ENCODE assay signal across 20 cellular contexts in genomic region chr11:103499710-103500340, GRCh38.
"Had no signal": no experiment of that assay in that cellular context is flagged by ENCODE, and none has a peak within 500 bp of the region (broad histone marks: within the 10 kb centered on the region; RNA-seq: fewer than 3 reads in every experiment).

No MANE protein-coding gene starts in this region.

- H3K27ac ChIP-seq: cardiac muscle cell, dorsolateral prefrontal cortex, ovary, psoas muscle, tibial artery had no signal

- ATAC-seq: activated CD8-positive, alpha-beta memory T cell treated with anti-CD3 and anti-CD28 coated beads, Interleukin-2, amount 10 ng/mL, durations not matched to agents 7 days and 5 days; naive thymus-derived CD4-positive, alpha-beta T cell; psoas muscle; right cardiac atrium had no signal

- FAIRE-seq: TTC549, urothelium cell line had no signal

- H3K4me1 ChIP-seq: psoas muscle, tibial artery had no signal

- H3K27me3 ChIP-seq: cardiac muscle cell, dorsolateral prefrontal cortex, ovary, tibial artery had no signal

- H3K9me3 ChIP-seq: ovary, psoas muscle, tibial artery had no signal

- DNase-seq: activated B cell treated with CpG ODN at 0.5 μM for 24 hours; activated CD4-positive, alpha-beta memory T cell treated with anti-CD3 and anti-CD28 coated beads, Interleukin-2, amount 10 ng/mL, durations not matched to agents 7 days and 5 days; activated CD4-positive, alpha-beta T cell treated with anti-CD3 and anti-CD28 coated beads for 4 hours; activated CD8-positive, alpha-beta memory T cell treated with anti-CD3 and anti-CD28 coated beads, Interleukin-2, amount 10 ng/mL, durations not matched to agents 7 days and 5 days; dorsolateral prefrontal cortex; endodermal cell; erythroblast; immature natural killer cell; kidney glomerular epithelial cell; mesendoderm; naive thymus-derived CD4-positive, alpha-beta T cell; ovary; psoas muscle; right cardiac atrium; stimulated activated CD4-positive, alpha-beta T cell treated with anti-CD3 and anti-CD28 coated beads, Interleukin-2, amount 100 ng/mL, for 24 hours; stimulated activated naive CD4-positive, alpha-beta T cell treated with Interleukin-2 at 50 U/mL for 16 hours; tibial artery had no signal

- H3K36me3 ChIP-seq: cardiac muscle cell, ovary, tibial artery had no signal

- H3K4me3 ChIP-seq: cardiac muscle cell, dorsolateral prefrontal cortex, ovary, psoas muscle, tibial artery had no signal
